ENCODE assay signal across 10 cellular contexts in the genomic region with DNA sequence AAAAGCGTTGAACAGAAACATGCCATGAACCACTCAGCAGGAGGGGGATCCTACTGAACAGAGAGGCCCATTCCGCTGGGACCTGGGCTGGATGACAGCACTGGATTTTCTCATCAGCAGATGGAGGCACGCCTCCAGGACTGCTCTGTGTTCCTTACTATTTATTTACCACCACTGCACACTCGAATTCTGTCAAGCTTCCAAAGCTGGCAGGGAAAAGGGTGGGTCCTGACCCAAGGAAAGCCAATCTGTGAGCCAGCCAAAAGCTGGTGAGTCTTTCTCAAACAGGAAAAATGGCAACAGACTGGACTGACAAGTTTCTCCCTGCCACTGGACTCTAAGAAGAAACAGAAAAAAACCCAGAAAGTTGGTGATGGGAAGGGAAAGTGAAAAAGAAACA. TPM values are rescaled to one million over a fixed set of nuclear protein-coding genes. Genes with fewer than 3 reads are reported as not detected.
DNase-seq lines count a peak whose midpoint lies in the region; ATAC-seq and TF ChIP-seq lines count a peak whose summit lies in the region.
"Had no signal": no experiment of that assay in that cellular context is flagged by ENCODE, and none has a peak within 500 bp of the region (broad histone marks: within the 10 kb centered on the region; RNA-seq: fewer than 3 reads in every experiment).

No MANE protein-coding gene starts in this region.

- H3K9me3 ChIP-seq in right atrium auricular region (no peaks in the 10 kb centered on the region), thoracic aorta (no peaks in the 10 kb centered on the region)

- H3K36me3 ChIP-seq in right atrium auricular region (peaks cover 10% of the 10 kb centered on the region), thoracic aorta (peaks cover 7% of the 10 kb centered on the region)

- peaks cover 54 to 57% (median 57%) of the 10 kb centered on the region in 3 donors for H3K4me1 Mint-ChIP-seq in T-cell

- CTCF ChIA-PET in T-cell (lab: Charles Lee): interaction anchor here in 1 of 2 donors (1.0 kb wide), 1 partner anchor 8 kb away, joined by 3 read pairs; no protein-coding TSS in a partner anchor

- H3K4me1 ChIP-seq in right atrium auricular region (peaks cover 0 to 5% of the 10 kb centered on the region in 2 donors), thoracic aorta (ENCODE audit: control insufficient read depth in 1 of 2, low read depth in 2 of 2) (peaks cover 7 to 14% of the 10 kb centered on the region in 2 donors)

- H3K4me3 Mint-ChIP-seq in T-cell: no peak overlapping the region

- H3K4me3 ChIP-seq in right atrium auricular region: no peak overlapping the region
- H3K4me3 ChIP-seq in thoracic aorta: peak overlapping the region; percentile 13

- peaks cover 56% of the 10 kb centered on the region for H3K36me3 Mint-ChIP-seq in T-cell

- H3K27ac ChIP-seq in right atrium auricular region (peak overlapping the region in 1 of 2 donors; percentile 20), thoracic aorta (peak overlapping the region in 1 of 2 donors; percentile 30)

- H3K27me3 ChIP-seq in right atrium auricular region (no peaks in the 10 kb centered on the region), thoracic aorta (replicated peaks; ENCODE audit: insufficient read depth) (no peaks in the 10 kb centered on the region)

- H3K9me3 Mint-ChIP-seq in T-cell: no peaks in the 10 kb centered on the region

- TF ChIP-seq CTCF in right atrium auricular region (IDR thresholded peaks at IDR 0.05): no peak
- TF ChIP-seq CTCF in thoracic aorta (IDR thresholded peaks at IDR 0.05): no peak

- peak; percentile 39 for ATAC-seq in Right ventricle myocardium inferior
- no peak for ATAC-seq in T-cell (replicated peaks in 1 of 4)
- ATAC-seq in left ventricle myocardium superior: peak; percentile 32
- no peak for ATAC-seq in thoracic aorta (ENCODE audit: insufficient number of reproducible peaks, low FRiP score, low read depth)
- no peak for ATAC-seq in HG03159 (IDR thresholded peaks at IDR 0.05; ENCODE audit: unreplicated experiment)
- no peak for ATAC-seq in HG02870 (IDR thresholded peaks at IDR 0.05; ENCODE audit: unreplicated experiment)

- POLR2A ChIA-PET in T-cell (lab: Charles Lee): no interaction called here

- DNase-seq in Right ventricle myocardium inferior (ENCODE audit: missing footprints): no peak
- no peak for DNase-seq in right atrium auricular region (ENCODE audit: low spot score)
- no peak for DNase-seq in T-cell
- no peak for DNase-seq in left ventricle myocardium superior
- DNase-seq in thoracic aorta (ENCODE audit: low spot score): no peak
- no peak for DNase-seq in GF-D8 (lab: John Stamatoyannopoulos, UW)
- DNase-seq: midbrain; stimulated activated naive CD4-positive, alpha-beta T cell had no signal

- intact Hi-C loops in Right ventricle myocardium inferior (cut with DNase I) (no loop called here), left ventricle myocardium superior (cut with micrococcal nuclease) (no loop called here)

- no peaks in the 10 kb centered on the region for H3K27me3 Mint-ChIP-seq in T-cell

- H3K27ac Mint-ChIP-seq in T-cell: peak overlapping the region; percentile 20 to 74

RNA-seq across cellular contexts. Expression of a gene that starts 37.8 kb away (rescaled TPM):
- total RNA-seq in Right ventricle myocardium inferior (44.2 TPM), right atrium auricular region (10 to 100 TPM; 52.1 to 92.2 TPM), T-cell (100 to 1,000 TPM; 154 to 186 (median 161) TPM), left ventricle myocardium superior (37.7 TPM), thoracic aorta (10 to 100 TPM; 70.1 to 80.4 TPM)

Comparison
In these comparisons a context has a peak if more than half of its experiments do, and no peak if none do; other contexts are left out.
1. ATAC-seq: peak in Right ventricle myocardium inferior (single experiment) and left ventricle myocardium superior (single experiment); none in T-cell (0 of 4), thoracic aorta (single experiment), HG03159 (single experiment) and HG02870 (single experiment).